Comparison of ENCODE assay signal across 2 cellular contexts in genomic region chr3:169467703-169468102, GRCh38.
TF ChIP-seq lines count a peak whose summit lies in the region.

No MANE protein-coding gene starts in this region.

TF ChIP-seq in GM23338, 12 proteins besides CTCF, POLR2A, EP300 and RAD21 (continued from another document):
- TF ChIP-seq, protein P1, sequence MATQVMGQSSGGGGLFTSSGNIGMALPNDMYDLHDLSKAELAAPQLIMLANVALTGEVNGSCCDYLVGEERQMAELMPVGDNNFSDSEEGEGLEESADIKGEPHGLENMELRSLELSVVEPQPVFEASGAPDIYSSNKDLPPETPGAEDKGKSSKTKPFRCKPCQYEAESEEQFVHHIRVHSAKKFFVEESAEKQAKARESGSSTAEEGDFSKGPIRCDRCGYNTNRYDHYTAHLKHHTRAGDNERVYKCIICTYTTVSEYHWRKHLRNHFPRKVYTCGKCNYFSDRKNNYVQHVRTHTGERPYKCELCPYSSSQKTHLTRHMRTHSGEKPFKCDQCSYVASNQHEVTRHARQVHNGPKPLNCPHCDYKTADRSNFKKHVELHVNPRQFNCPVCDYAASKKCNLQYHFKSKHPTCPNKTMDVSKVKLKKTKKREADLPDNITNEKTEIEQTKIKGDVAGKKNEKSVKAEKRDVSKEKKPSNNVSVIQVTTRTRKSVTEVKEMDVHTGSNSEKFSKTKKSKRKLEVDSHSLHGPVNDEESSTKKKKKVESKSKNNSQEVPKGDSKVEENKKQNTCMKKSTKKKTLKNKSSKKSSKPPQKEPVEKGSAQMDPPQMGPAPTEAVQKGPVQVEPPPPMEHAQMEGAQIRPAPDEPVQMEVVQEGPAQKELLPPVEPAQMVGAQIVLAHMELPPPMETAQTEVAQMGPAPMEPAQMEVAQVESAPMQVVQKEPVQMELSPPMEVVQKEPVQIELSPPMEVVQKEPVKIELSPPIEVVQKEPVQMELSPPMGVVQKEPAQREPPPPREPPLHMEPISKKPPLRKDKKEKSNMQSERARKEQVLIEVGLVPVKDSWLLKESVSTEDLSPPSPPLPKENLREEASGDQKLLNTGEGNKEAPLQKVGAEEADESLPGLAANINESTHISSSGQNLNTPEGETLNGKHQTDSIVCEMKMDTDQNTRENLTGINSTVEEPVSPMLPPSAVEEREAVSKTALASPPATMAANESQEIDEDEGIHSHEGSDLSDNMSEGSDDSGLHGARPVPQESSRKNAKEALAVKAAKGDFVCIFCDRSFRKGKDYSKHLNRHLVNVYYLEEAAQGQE (IDR thresholded peaks at IDR 0.05; ENCODE audit: unreplicated experiment) = no peak
- TF ChIP-seq CREB1 (CRISPR knock-in tag; IDR thresholded peaks at IDR 0.05; ENCODE audit: low read depth) = no peak
- TF ChIP-seq, protein P2, sequence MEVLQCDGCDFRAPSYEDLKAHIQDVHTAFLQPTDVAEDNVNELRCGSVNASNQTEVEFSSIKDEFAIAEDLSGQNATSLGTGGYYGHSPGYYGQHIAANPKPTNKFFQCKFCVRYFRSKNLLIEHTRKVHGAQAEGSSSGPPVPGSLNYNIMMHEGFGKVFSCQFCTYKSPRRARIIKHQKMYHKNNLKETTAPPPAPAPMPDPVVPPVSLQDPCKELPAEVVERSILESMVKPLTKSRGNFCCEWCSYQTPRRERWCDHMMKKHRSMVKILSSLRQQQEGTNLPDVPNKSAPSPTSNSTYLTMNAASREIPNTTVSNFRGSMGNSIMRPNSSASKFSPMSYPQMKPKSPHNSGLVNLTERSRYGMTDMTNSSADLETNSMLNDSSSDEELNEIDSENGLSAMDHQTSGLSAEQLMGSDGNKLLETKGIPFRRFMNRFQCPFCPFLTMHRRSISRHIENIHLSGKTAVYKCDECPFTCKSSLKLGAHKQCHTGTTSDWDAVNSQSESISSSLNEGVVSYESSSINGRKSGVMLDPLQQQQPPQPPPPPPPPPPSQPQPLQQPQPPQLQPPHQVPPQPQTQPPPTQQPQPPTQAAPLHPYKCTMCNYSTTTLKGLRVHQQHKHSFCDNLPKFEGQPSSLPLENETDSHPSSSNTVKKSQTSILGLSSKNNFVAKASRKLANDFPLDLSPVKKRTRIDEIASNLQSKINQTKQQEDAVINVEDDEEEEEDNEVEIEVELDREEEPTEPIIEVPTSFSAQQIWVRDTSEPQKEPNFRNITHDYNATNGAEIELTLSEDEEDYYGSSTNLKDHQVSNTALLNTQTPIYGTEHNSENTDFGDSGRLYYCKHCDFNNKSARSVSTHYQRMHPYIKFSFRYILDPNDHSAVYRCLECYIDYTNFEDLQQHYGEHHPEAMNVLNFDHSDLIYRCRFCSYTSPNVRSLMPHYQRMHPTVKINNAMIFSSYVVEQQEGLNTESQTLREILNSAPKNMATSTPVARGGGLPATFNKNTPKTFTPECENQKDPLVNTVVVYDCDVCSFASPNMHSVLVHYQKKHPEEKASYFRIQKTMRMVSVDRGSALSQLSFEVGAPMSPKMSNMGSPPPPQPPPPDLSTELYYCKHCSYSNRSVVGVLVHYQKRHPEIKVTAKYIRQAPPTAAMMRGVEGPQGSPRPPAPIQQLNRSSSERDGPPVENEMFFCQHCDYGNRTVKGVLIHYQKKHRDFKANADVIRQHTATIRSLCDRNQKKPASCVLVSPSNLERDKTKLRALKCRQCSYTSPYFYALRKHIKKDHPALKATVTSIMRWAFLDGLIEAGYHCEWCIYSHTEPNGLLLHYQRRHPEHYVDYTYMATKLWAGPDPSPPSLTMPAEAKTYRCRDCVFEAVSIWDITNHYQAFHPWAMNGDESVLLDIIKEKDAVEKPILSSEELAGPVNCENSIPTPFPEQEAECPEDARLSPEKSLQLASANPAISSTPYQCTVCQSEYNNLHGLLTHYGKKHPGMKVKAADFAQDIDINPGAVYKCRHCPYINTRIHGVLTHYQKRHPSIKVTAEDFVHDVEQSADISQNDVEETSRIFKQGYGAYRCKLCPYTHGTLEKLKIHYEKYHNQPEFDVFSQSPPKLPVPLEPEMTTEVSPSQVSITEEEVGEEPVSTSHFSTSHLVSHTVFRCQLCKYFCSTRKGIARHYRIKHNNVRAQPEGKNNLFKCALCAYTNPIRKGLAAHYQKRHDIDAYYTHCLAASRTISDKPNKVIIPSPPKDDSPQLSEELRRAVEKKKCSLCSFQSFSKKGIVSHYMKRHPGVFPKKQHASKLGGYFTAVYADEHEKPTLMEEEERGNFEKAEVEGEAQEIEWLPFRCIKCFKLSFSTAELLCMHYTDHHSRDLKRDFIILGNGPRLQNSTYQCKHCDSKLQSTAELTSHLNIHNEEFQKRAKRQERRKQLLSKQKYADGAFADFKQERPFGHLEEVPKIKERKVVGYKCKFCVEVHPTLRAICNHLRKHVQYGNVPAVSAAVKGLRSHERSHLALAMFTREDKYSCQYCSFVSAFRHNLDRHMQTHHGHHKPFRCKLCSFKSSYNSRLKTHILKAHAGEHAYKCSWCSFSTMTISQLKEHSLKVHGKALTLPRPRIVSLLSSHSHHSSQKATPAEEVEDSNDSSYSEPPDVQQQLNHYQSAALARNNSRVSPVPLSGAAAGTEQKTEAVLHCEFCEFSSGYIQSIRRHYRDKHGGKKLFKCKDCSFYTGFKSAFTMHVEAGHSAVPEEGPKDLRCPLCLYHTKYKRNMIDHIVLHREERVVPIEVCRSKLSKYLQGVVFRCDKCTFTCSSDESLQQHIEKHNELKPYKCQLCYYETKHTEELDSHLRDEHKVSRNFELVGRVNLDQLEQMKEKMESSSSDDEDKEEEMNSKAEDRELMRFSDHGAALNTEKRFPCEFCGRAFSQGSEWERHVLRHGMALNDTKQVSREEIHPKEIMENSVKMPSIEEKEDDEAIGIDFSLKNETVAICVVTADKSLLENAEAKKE (CRISPR knock-in tag; IDR thresholded peaks at IDR 0.05) = no peak
TF ChIP-seq in GM23338: peak in this region for 0.

TF ChIP-seq in WTC11, 78 proteins besides CTCF, POLR2A, EP300 and RAD21 (continued from another document):
- TF ChIP-seq PRDM15 (CRISPR knock-in tag; IDR thresholded peaks at IDR 0.05) = no peak
- no peak for TF ChIP-seq MAX (CRISPR knock-in tag; IDR thresholded peaks at IDR 0.05)
- TF ChIP-seq ZNF263 (CRISPR knock-in tag; IDR thresholded peaks at IDR 0.05; ENCODE audit: low read depth) = no peak
- TF ChIP-seq SMAD3 (CRISPR knock-in tag; IDR thresholded peaks at IDR 0.05; ENCODE audit: borderline replicate concordance) = no peak
- TF ChIP-seq TP53 (CRISPR knock-in tag; IDR thresholded peaks at IDR 0.05) = no peak
- no peak for TF ChIP-seq PRRX2 (CRISPR knock-in tag; IDR thresholded peaks at IDR 0.05)
- TF ChIP-seq TEAD4 (CRISPR knock-in tag; IDR thresholded peaks at IDR 0.05) = no peak
- TF ChIP-seq ATF1 (CRISPR knock-in tag; IDR thresholded peaks at IDR 0.05) = no peak
- TF ChIP-seq NR2C2 (CRISPR knock-in tag; IDR thresholded peaks at IDR 0.05) = no peak
- TF ChIP-seq NFYB (CRISPR knock-in tag; conservative IDR thresholded peaks at IDR 0.05; ENCODE audit: low read depth) = no peak
